ENCODE assay signal across 16 cellular contexts in genomic region chr12:88308825-88309224, GRCh38.
DNase-seq lines count a peak whose midpoint lies in the region; ATAC-seq, FAIRE-seq and TF ChIP-seq lines count a peak whose summit lies in the region.
"Had no signal": no experiment of that assay in that cellular context is flagged by ENCODE, and none has a peak within 500 bp of the region (broad histone marks: within the 10 kb centered on the region; RNA-seq: fewer than 3 reads in every experiment).

No MANE protein-coding gene starts in this region.

- no peaks in the 10 kb centered on the region for H3K9me3 ChIP-seq in neuronal stem cell (replicated peaks in 1 of 2; ENCODE audit: control insufficient read depth in 2 of 2, insufficient read depth in 1 of 2, low read depth in 1 of 2, low read length in 2 of 2)
- H3K9me3 ChIP-seq: HAP-1, uterus had no signal

- H3K4ac ChIP-seq in neuronal stem cell (ENCODE audit: low read length) = no peak overlapping the region

- H2BK15ac ChIP-seq in neuronal stem cell (ENCODE audit: low read length) = no peak overlapping the region

- H3K4me2 ChIP-seq in neuronal stem cell (ENCODE audit: insufficient read depth, low read length, poor library complexity, severe bottlenecking) = no peak overlapping the region

- no peak overlapping the region for H3K27ac Mint-ChIP-seq in naive thymus-derived CD8-positive, alpha-beta T cell
- H3K27ac Mint-ChIP-seq: activated CD4-positive, alpha-beta T cell treated with anti-CD3 and anti-CD28 coated beads for 36 hours; activated naive CD8-positive, alpha-beta T cell; stimulated activated naive CD8-positive, alpha-beta T cell treated with anti-CD3 and anti-CD28 coated beads, Interleukin-15, amount 100 ng/mL, for 72 hours had no signal

- TF ChIP-seq CTCF in AG10803 (conservative IDR thresholded peaks at IDR 0.05; ENCODE audit: low read length) (no peak), cardiac fibroblast (IDR thresholded peaks at IDR 0.05; ENCODE audit: low read depth, low read length) (no peak)

- peaks cover 1 to 24% of the 10 kb centered on the region in 2 donors for H3K4me1 ChIP-seq in neuronal stem cell (ENCODE audit: control insufficient read depth in 2 of 2, insufficient read depth in 1 of 2, low read depth in 1 of 2, low read length in 2 of 2)
- H3K4me1 ChIP-seq: HAP-1, uterus had no signal

- no peak overlapping the region for H3K18ac ChIP-seq in neuronal stem cell (ENCODE audit: low read length)

- no peak for ATAC-seq in naive thymus-derived CD8-positive, alpha-beta T cell
- ATAC-seq: activated CD4-positive, alpha-beta T cell treated with anti-CD3 and anti-CD28 coated beads for 36 hours; stimulated activated naive CD8-positive, alpha-beta T cell treated with anti-CD3 and anti-CD28 coated beads, Interleukin-15, amount 100 ng/mL, for 72 hours had no signal

- no peak overlapping the region for H2AK5ac ChIP-seq in neuronal stem cell (ENCODE audit: low read depth, low read length)

- FAIRE-seq in GM12891 (lab: Jason Lieb, UNC) = no peak

- H3K23ac ChIP-seq in neuronal stem cell (ENCODE audit: low read depth, low read length, poor library complexity) = no peak overlapping the region

- no peak overlapping the region for H4K8ac ChIP-seq in neuronal stem cell (ENCODE audit: low read depth, low read length)

- H3K4me3 ChIP-seq in AG10803 (ENCODE audit: low read length) (no peak overlapping the region), cardiac fibroblast (replicated peaks in 1 of 2; ENCODE audit: low read depth in 2 of 2, low read length in 2 of 2) (no peak overlapping the region), neuronal stem cell (ENCODE audit: low read length in 2 of 2) (no peak overlapping the region)
- H3K4me3 ChIP-seq: HAP-1, uterus had no signal

- POLR2A ChIA-PET in naive thymus-derived CD8-positive, alpha-beta T cell (lab: Charles Lee) = no interaction called here

- no peaks in the 10 kb centered on the region for H3K27me3 Mint-ChIP-seq in naive thymus-derived CD8-positive, alpha-beta T cell
- H3K27me3 Mint-ChIP-seq: activated naive CD8-positive, alpha-beta T cell; stimulated activated naive CD8-positive, alpha-beta T cell treated with anti-CD3 and anti-CD28 coated beads, Interleukin-15, amount 100 ng/mL, for 72 hours had no signal

- H3K79me1 ChIP-seq in neuronal stem cell (ENCODE audit: low read depth, low read length) = no peaks in the 10 kb centered on the region

- H2BK12ac ChIP-seq in neuronal stem cell (ENCODE audit: low read length) = no peak overlapping the region

- H3K4me3 Mint-ChIP-seq in naive thymus-derived CD8-positive, alpha-beta T cell = no peak overlapping the region
- H3K4me3 Mint-ChIP-seq: activated CD4-positive, alpha-beta T cell treated with anti-CD3 and anti-CD28 coated beads for 36 hours; activated naive CD8-positive, alpha-beta T cell; stimulated activated naive CD8-positive, alpha-beta T cell treated with anti-CD3 and anti-CD28 coated beads, Interleukin-15, amount 100 ng/mL, for 72 hours had no signal

- H2BK5ac ChIP-seq in neuronal stem cell (ENCODE audit: low read length) = no peak overlapping the region

- H3K14ac ChIP-seq in neuronal stem cell (ENCODE audit: low read length) = no peak overlapping the region

- in situ Hi-C loops in G401 (cut with HindIII; ENCODE audit: low sequenced_read_pairs) = no loop called here

- H3K36me3 Mint-ChIP-seq in naive thymus-derived CD8-positive, alpha-beta T cell = no peaks in the 10 kb centered on the region
- H3K36me3 Mint-ChIP-seq: activated naive CD8-positive, alpha-beta T cell had no signal

- H2AFZ ChIP-seq in neuronal stem cell (ENCODE audit: low read length) = no peak overlapping the region

- DNase-seq in AG10803 (ENCODE audit: low read depth) (peak; percentile 90), NCI-H226 (peak; percentile 93), cardiac fibroblast (ENCODE audit: low read depth in 2 of 2) (peak; percentile 92 to 97), lung microvascular endothelial cell (ENCODE audit: low read depth in 2 of 2) (peak; percentile 26 to 52), G401 (ENCODE audit: low spot score) (no peak), neuronal stem cell (ENCODE audit: low spot score) (no peak), GM12891 (ENCODE audit: insufficient read length, low spot score) (no peak)
- DNase-seq in naive thymus-derived CD8-positive, alpha-beta T cell = no peak
- DNase-seq: activated CD4-positive, alpha-beta T cell treated with anti-CD3 and anti-CD28 coated beads for 36 hours; AML-193; NCI-H187 treated with DMSO at 0.1 percent for 48 hours; NCI-H524 treated with DMSO at 0.1 percent for 48 hours; stimulated activated naive CD8-positive, alpha-beta T cell treated with anti-CD3 and anti-CD28 coated beads, Interleukin-15, amount 100 ng/mL, for 72 hours; uterus had no signal

- no peak overlapping the region for H3K27ac ChIP-seq in neuronal stem cell (replicated peaks; ENCODE audit: low read length)
- H3K27ac ChIP-seq: uterus had no signal

- no peaks in the 10 kb centered on the region for H3K36me3 ChIP-seq in neuronal stem cell (replicated peaks in 1 of 2; ENCODE audit: control insufficient read depth in 2 of 2, insufficient read depth in 2 of 2, low read length in 2 of 2)
- H3K36me3 ChIP-seq: HAP-1, uterus had no signal

- H2BK120ac ChIP-seq in neuronal stem cell (ENCODE audit: low read depth, low read length) = no peak overlapping the region

- no peak overlapping the region for H4K91ac ChIP-seq in neuronal stem cell (ENCODE audit: low read depth, low read length, poor library complexity)

- TF ChIP-seq POLR2A in GM12891 (IDR thresholded peaks at IDR 0.05; ENCODE audit: low read depth, low read length) = no peak

- no peaks in the 10 kb centered on the region for H3K9me3 Mint-ChIP-seq in naive thymus-derived CD8-positive, alpha-beta T cell
- H3K9me3 Mint-ChIP-seq: stimulated activated naive CD8-positive, alpha-beta T cell treated with anti-CD3 and anti-CD28 coated beads, Interleukin-15, amount 100 ng/mL, for 72 hours had no signal

- no peaks in the 10 kb centered on the region for H3K4me1 Mint-ChIP-seq in naive thymus-derived CD8-positive, alpha-beta T cell
- H3K4me1 Mint-ChIP-seq: stimulated activated naive CD8-positive, alpha-beta T cell treated with anti-CD3 and anti-CD28 coated beads, Interleukin-15, amount 100 ng/mL, for 72 hours had no signal

- H3K9ac ChIP-seq in neuronal stem cell (ENCODE audit: low read depth, low read length, poor library complexity) = no peak overlapping the region

- H3K27me3 ChIP-seq in neuronal stem cell (ENCODE audit: control insufficient read depth in 3 of 3, insufficient read depth in 3 of 3, low read depth in 1 of 3, low read length in 3 of 3) = no peaks in the 10 kb centered on the region
- H3K27me3 ChIP-seq: uterus had no signal

TF ChIP-seq in GM12891, 5 proteins besides CTCF, POLR2A, EP300 and RAD21:
- TF ChIP-seq POLR2AphosphoS5 (IDR thresholded peaks at IDR 0.05; ENCODE audit: low read depth, low read length) (no peak), SPI1 (IDR thresholded peaks at IDR 0.05; ENCODE audit: low read depth, low read length) (no peak), TAF1 (IDR thresholded peaks at IDR 0.05; ENCODE audit: low read depth, low read length) (no peak), POU2F2 (IDR thresholded peaks at IDR 0.05; ENCODE audit: low read depth, low read length) (no peak), PAX5 (IDR thresholded peaks at IDR 0.05; ENCODE audit: insufficient read depth, low read length, severe bottlenecking) (no peak)

Comparison
In these comparisons a context has a peak if more than half of its experiments do, and no peak if none do; other contexts are left out.
1. DNase-seq: peak in AG10803 (single experiment), NCI-H226 (single experiment), cardiac fibroblast (2 of 2) and lung microvascular endothelial cell (2 of 2); none in G401 (single experiment), neuronal stem cell (single experiment), naive thymus-derived CD8-positive, alpha-beta T cell (0 of 10) and GM12891 (single experiment).